ENCODE assay signal across 19 cellular contexts in genomic region chr6:170096803-170097504, GRCh38.
DNase-seq lines count a peak whose midpoint lies in the region; ATAC-seq, FAIRE-seq and TF ChIP-seq lines count a peak whose summit lies in the region.
"Had no signal": no experiment of that assay in that cellular context is flagged by ENCODE, and none has a peak within 500 bp of the region (broad histone marks: within the 10 kb centered on the region; RNA-seq: fewer than 3 reads in every experiment).

No MANE protein-coding gene starts in this region.

- no peak overlapping the region for H3K27ac ChIP-seq in GM23338 (ENCODE audit: low read depth)
- H3K27ac ChIP-seq in OCI-LY7 (ENCODE audit: low read depth, low read length, poor library complexity, severe bottlenecking) = no peak overlapping the region
- no peak overlapping the region for H3K27ac ChIP-seq in kidney (ENCODE audit: low read depth in 2 of 2, low read length in 2 of 2)
- no peak overlapping the region for H3K27ac ChIP-seq in left lung
- H3K27ac ChIP-seq: colonic mucosa, foreskin keratinocyte, lower lobe of right lung, Peyer's patch had no signal

- H3F3A ChIP-seq in GM23338 (replicated peaks; ENCODE audit: low read depth) = no peaks in the 10 kb centered on the region

- no peaks in the 10 kb centered on the region for H3K36me3 Mint-ChIP-seq in GM23338 (ENCODE audit: low read depth)
- peaks cover 0 to 4% of the 10 kb centered on the region in 2 donors for H3K36me3 Mint-ChIP-seq in stimulated activated naive B cell treated with anti-CD40 and anti-IgM and Interleukin-4, amounts not matched to agents 10 μg/mL and 1 μg/mL and 100 μg/mL, for 72 hours

- H3K9me3 ChIP-seq in OCI-LY7 (ENCODE audit: low read length) = no peaks in the 10 kb centered on the region
- H3K9me3 ChIP-seq in kidney (ENCODE audit: control insufficient read depth in 1 of 2, low read length in 2 of 2) = no peaks in the 10 kb centered on the region
- H3K9me3 ChIP-seq in left lung = peaks cover 0 to 6% of the 10 kb centered on the region in 2 donors
- H3K9me3 ChIP-seq: ascending aorta, BE2C, colonic mucosa, lower lobe of right lung, Peyer's patch had no signal

- peaks cover 6% of the 10 kb centered on the region; the same call in 2 of the 3 replicates for H3K4me1 Mint-ChIP-seq in GM23338
- peaks cover 10 to 14% of the 10 kb centered on the region in 2 donors for H3K4me1 Mint-ChIP-seq in stimulated activated naive B cell treated with anti-CD40 and anti-IgM and Interleukin-4, amounts not matched to agents 10 μg/mL and 1 μg/mL and 100 μg/mL, for 72 hours

- ATAC-seq in GM23338 (no peak), left lung (no peak), GM19023 (IDR thresholded peaks at IDR 0.05; ENCODE audit: unreplicated experiment) (no peak)
- ATAC-seq in stimulated activated naive B cell treated with anti-CD40 and anti-IgM and Interleukin-4, amounts not matched to agents 10 μg/mL and 1 μg/mL and 100 μg/mL, for 72 hours (replicated peaks) = peak; percentile 73 to 74
- ATAC-seq: foreskin keratinocyte, lower lobe of right lung had no signal

- H3K36me3 ChIP-seq in GM23338 (ENCODE audit: insufficient read depth) = no peaks in the 10 kb centered on the region
- H3K36me3 ChIP-seq in OCI-LY7 (ENCODE audit: insufficient read depth, low read length) = no peaks in the 10 kb centered on the region
- no peaks in the 10 kb centered on the region for H3K36me3 ChIP-seq in kidney (ENCODE audit: control insufficient read depth in 1 of 2, insufficient read depth in 2 of 2, low read length in 2 of 2)
- no peaks in the 10 kb centered on the region for H3K36me3 ChIP-seq in left lung
- H3K36me3 ChIP-seq: ascending aorta, BE2C, colonic mucosa, lower lobe of right lung, Peyer's patch had no signal

- H3K27me3 ChIP-seq in GM23338 (ENCODE audit: insufficient read depth) (no peaks in the 10 kb centered on the region), left lung (peaks cover 0 to 34% of the 10 kb centered on the region in 2 donors)
- H3K27me3 ChIP-seq: ascending aorta, BE2C, colonic mucosa, foreskin keratinocyte, Peyer's patch had no signal

- intact Hi-C loops in OCI-LY7 (cut with micrococcal nuclease; ENCODE audit: unreplicated experiment) (no loop called here), kidney (cut with DNase I) (no loop called here), left lung (cut with DNase I) (no loop called here)

- CTCF ChIA-PET in OCI-LY7 (lab: Charles Lee; ENCODE audit: unreplicated experiment) = no interaction called here

- no peak overlapping the region for H3K27ac Mint-ChIP-seq in GM23338
- H3K27ac Mint-ChIP-seq in stimulated activated naive B cell treated with anti-CD40 and anti-IgM and Interleukin-4, amounts not matched to agents 10 μg/mL and 1 μg/mL and 100 μg/mL, for 72 hours = peak overlapping the region; percentile 65
- H3K27ac Mint-ChIP-seq: H9 had no signal

- DNase-seq in GM23338 (ENCODE audit: low spot score) = no peak
- DNase-seq in OCI-LY7 (ENCODE audit: low spot score) = no peak
- DNase-seq in kidney = peak; percentile 51
- DNase-seq in stimulated activated naive B cell treated with anti-CD40 and anti-IgM and Interleukin-4, amounts not matched to agents 10 μg/mL and 1 μg/mL and 100 μg/mL, for 72 hours = no peak
- no peak for DNase-seq in NCI-H1436 (lab: John Stamatoyannopoulos, UW)
- DNase-seq in left lung = no peak
- DNase-seq: activated gamma-delta T cell, foreskin keratinocyte, lower lobe of right lung, naive B cell, NCI-H1930, substantia nigra had no signal

- peaks cover 14% of the 10 kb centered on the region for H3K27me3 Mint-ChIP-seq in GM23338 (ENCODE audit: insufficient read depth, low read depth, poor library complexity)
- H3K27me3 Mint-ChIP-seq in stimulated activated naive B cell treated with anti-CD40 and anti-IgM and Interleukin-4, amounts not matched to agents 10 μg/mL and 1 μg/mL and 100 μg/mL, for 72 hours = peaks cover 23 to 24% of the 10 kb centered on the region in 2 donors

- H3K9me2 ChIP-seq in GM23338 (ENCODE audit: insufficient read depth) (0 out of 2 replicates have a peak, but pooled peaks cover 3% of the 10 kb centered on the region), OCI-LY7 (ENCODE audit: insufficient read depth, low read length) (no peaks in the 10 kb centered on the region)

- no peak overlapping the region for H3K9ac ChIP-seq in kidney (ENCODE audit: low read length in 2 of 2)

- no peak overlapping the region for H3K4me3 Mint-ChIP-seq in GM23338
- H3K4me3 Mint-ChIP-seq in stimulated activated naive B cell treated with anti-CD40 and anti-IgM and Interleukin-4, amounts not matched to agents 10 μg/mL and 1 μg/mL and 100 μg/mL, for 72 hours = peak overlapping the region; percentile 18 to 55
- H3K4me3 Mint-ChIP-seq: H9 had no signal

- no TSS peak for BruUV-seq in OCI-LY7 (replicated peaks; lab: Mats Ljungman, UMichigan)

- no peak for FAIRE-seq in kidney (lab: Jason Lieb, UNC)
- FAIRE-seq: HTR-8/SVneo had no signal

- H3K4me3 ChIP-seq in GM23338 (no peak overlapping the region), OCI-LY7 (ENCODE audit: low read depth, low read length, poor library complexity, severe bottlenecking) (no peak overlapping the region), kidney (ENCODE audit: low read length in 2 of 2) (no peak overlapping the region), left lung (no peak overlapping the region)
- H3K4me3 ChIP-seq: ascending aorta, colonic mucosa, lower lobe of right lung, Peyer's patch had no signal

- POLR2A ChIA-PET in OCI-LY7 (lab: Charles Lee) = interaction anchor here (0.7 kb wide), 1 partner anchor 8 kb away, joined by 3 read pairs; no protein-coding TSS in a partner anchor

- TF ChIP-seq CTCF in GM23338 (conservative IDR thresholded peaks at IDR 0.05; ENCODE audit: low read depth in 2 of 2) (no peak), OCI-LY7 (conservative IDR thresholded peaks at IDR 0.05; ENCODE audit: low read length) (no peak), kidney (IDR thresholded peaks at IDR 0.05; ENCODE audit: borderline replicate concordance, extremely low read depth, insufficient read depth) (no peak), left lung (IDR thresholded peaks at IDR 0.05) (no peak)

- peaks cover 12% of the 10 kb centered on the region; the same call in 2 of the 3 replicates for H3K9me3 Mint-ChIP-seq in GM23338
- H3K9me3 Mint-ChIP-seq in stimulated activated naive B cell treated with anti-CD40 and anti-IgM and Interleukin-4, amounts not matched to agents 10 μg/mL and 1 μg/mL and 100 μg/mL, for 72 hours = peaks cover 10 to 13% of the 10 kb centered on the region in 2 donors

- H3K4me1 ChIP-seq in GM23338 (ENCODE audit: insufficient read depth) (no peaks in the 10 kb centered on the region), OCI-LY7 (ENCODE audit: insufficient read depth, low read length, poor library complexity, severe bottlenecking) (peaks cover 4% of the 10 kb centered on the region), kidney (ENCODE audit: control insufficient read depth in 1 of 2, insufficient read depth in 1 of 2, low read depth in 1 of 2, low read length in 2 of 2) (no peaks in the 10 kb centered on the region), left lung (no peaks in the 10 kb centered on the region)
- H3K4me1 ChIP-seq: colonic mucosa, foreskin keratinocyte, lower lobe of right lung, Peyer's patch had no signal

- H4K20me1 ChIP-seq in GM23338 (replicated peaks; ENCODE audit: insufficient read depth) (no peaks in the 10 kb centered on the region), OCI-LY7 (ENCODE audit: insufficient read depth, low read length) (no peaks in the 10 kb centered on the region)

- H3K79me2 ChIP-seq in GM23338 (replicated peaks; ENCODE audit: insufficient read depth) = no peaks in the 10 kb centered on the region
- no peaks in the 10 kb centered on the region for H3K79me2 ChIP-seq in OCI-LY7 (ENCODE audit: insufficient read depth, low read depth, low read length)

- H3K4me2 ChIP-seq in GM23338 (no peak overlapping the region), OCI-LY7 (ENCODE audit: low read length) (no peak overlapping the region)

- peak overlapping the region; percentile 47; the same call in 1 of the 2 replicates for H2AFZ ChIP-seq in GM23338
- H2AFZ ChIP-seq in OCI-LY7 (ENCODE audit: low read length) = 0 out of 2 replicates have a peak overlapping the region, but pooled peaks have one; percentile 28

TF ChIP-seq in GM23338, 12 proteins besides CTCF, POLR2A, EP300 and RAD21 (continues in another document):
- TF ChIP-seq REST (IDR thresholded peaks at IDR 0.05; ENCODE audit: unreplicated experiment) (no peak), ETS1 (IDR thresholded peaks at IDR 0.05) (no peak), CREB1 (CRISPR knock-in tag; IDR thresholded peaks at IDR 0.05; ENCODE audit: low read depth) (no peak)

Comparison
In these comparisons a context has a peak if more than half of its experiments do, and no peak if none do; other contexts are left out.
1. ATAC-seq: peak in stimulated activated naive B cell treated with anti-CD40 and anti-IgM and Interleukin-4, amounts not matched to agents 10 μg/mL and 1 μg/mL and 100 μg/mL, for 72 hours (2 of 2); none in GM23338 (single experiment), left lung (single experiment) and GM19023 (single experiment).